ENCODE assay signal across 21 cellular contexts in genomic region chr5:134097221-134097620, GRCh38. TPM values are rescaled to one million over a fixed set of nuclear protein-coding genes. Genes with fewer than 3 reads are reported as not detected.
DNase-seq lines count a peak whose midpoint lies in the region; ATAC-seq, FAIRE-seq and TF ChIP-seq lines count a peak whose summit lies in the region.
"Had no signal": no experiment of that assay in that cellular context is flagged by ENCODE, and none has a peak within 500 bp of the region (broad histone marks: within the 10 kb centered on the region; RNA-seq: fewer than 3 reads in every experiment).

No MANE protein-coding gene starts in this region.

- TF ChIP-seq RAD21 in HepG2 (CRISPR knock-in tag; IDR thresholded peaks at IDR 0.05) = no peak

- peak in 1 of 7 experiments; percentile 13 for DNase-seq in CD8-positive, alpha-beta T cell
- DNase-seq in HepG2 (ENCODE audit: low spot score) = no peak
- DNase-seq in cortex of kidney (lab: John Stamatoyannopoulos, UW) = no peak
- DNase-seq in NCI-H1105 treated with DMSO at 0.1 percent for 48 hours (lab: John Stamatoyannopoulos, UW) = no peak
- DNase-seq: activated CD4-positive, CD25-positive, alpha-beta regulatory T cell; activated CD8-positive, alpha-beta memory T cell treated with anti-CD3 and anti-CD28 coated beads, Interleukin-2, amount 50 U/mL, for 48 hours; adrenal gland; effector CD8-positive, alpha-beta T cell; left ventricle myocardium inferior; mucosa of descending colon; MV-4-11; NCI-H187 treated with DMSO at 0.1 percent for 48 hours; NCI-H446 treated with DMSO at 0.1 percent for 48 hours; nucleus accumbens; SHP77; stimulated activated CD4-positive, alpha-beta T cell treated with anti-CD3 and anti-CD28 coated beads, Interleukin-2, amount 100 ng/mL, for 24 hours had no signal

- H3K4me1 Mint-ChIP-seq in CD8-positive, alpha-beta T cell (ENCODE audit: low read depth) = peaks cover 84% of the 10 kb centered on the region
- peaks cover 85% of the 10 kb centered on the region for H3K4me1 Mint-ChIP-seq in activated naive CD8-positive, alpha-beta T cell (ENCODE audit: low read depth)

- TF ChIP-seq CTCF in CD8-positive, alpha-beta T cell (IDR thresholded peaks at IDR 0.05) = no peak
- no peak for TF ChIP-seq CTCF in HepG2 (CRISPR knock-in tag; IDR thresholded peaks at IDR 0.05)

- H3K27ac ChIP-seq in BLaER1 (no peak overlapping the region), HepG2 (ENCODE audit: extremely low read length, insufficient read depth, low read length) (peak overlapping the region; percentile 55)
- peak overlapping the region; percentile 40 for H3K27ac ChIP-seq in CD8-positive, alpha-beta T cell (ENCODE audit: low read depth, low read length)
- H3K27ac ChIP-seq: adrenal gland, left ventricle myocardium inferior had no signal

- TF ChIP-seq EP300 in HepG2 (IDR thresholded peaks at IDR 0.05; ENCODE audit: low read depth in 2 of 2, low read length in 2 of 2) (no peak), HepG2 (CRISPR knock-in tag; IDR thresholded peaks at IDR 0.05; ENCODE audit: borderline replicate concordance) (no peak)

- H3K36me3 ChIP-seq in BLaER1 = no peaks in the 10 kb centered on the region
- no peaks in the 10 kb centered on the region for H3K36me3 ChIP-seq in CD8-positive, alpha-beta T cell (ENCODE audit: insufficient read depth, low read length)
- H3K36me3 ChIP-seq in HepG2 (replicated peaks in 1 of 2; ENCODE audit: control insufficient read depth in 1 of 2, insufficient read depth in 2 of 2, low read length in 2 of 2) = no peaks in the 10 kb centered on the region
- H3K36me3 ChIP-seq: adrenal gland, left ventricle myocardium inferior had no signal

- CTCF ChIA-PET in CD8-positive, alpha-beta T cell (lab: Charles Lee) = interaction anchor here (1.8 kb wide), 1 partner anchor 15 kb away, joined by 5 read pairs; no protein-coding TSS in a partner anchor
- CTCF ChIA-PET in HepG2 (lab: Yijun Ruan, JAX; ENCODE audit: low intra/inter-chr PET ratio, low total read pairs) = no interaction called here

- intact Hi-C loops in CD8-positive, alpha-beta T cell (cut with DNase I, micrococcal nuclease) = no loop called here
- intact Hi-C loops in HepG2 (cut with micrococcal nuclease; ENCODE audit: unreplicated experiment) = no loop called here

- H3K9me3 ChIP-seq in BLaER1 = no peaks in the 10 kb centered on the region
- H3K9me3 ChIP-seq in CD8-positive, alpha-beta T cell (ENCODE audit: low read length) = no peaks in the 10 kb centered on the region
- no peaks in the 10 kb centered on the region for H3K9me3 ChIP-seq in HepG2 (ENCODE audit: low read length)
- H3K9me3 ChIP-seq: adrenal gland, left ventricle myocardium inferior, mucosa of descending colon had no signal

- H3K4me2 ChIP-seq in BLaER1 (peak overlapping the region; percentile 83), HepG2 (ENCODE audit: low read depth, low read length) (no peak overlapping the region)

- BruUV-seq in HepG2 (replicated peaks; lab: Mats Ljungman, UMichigan) = no TSS peak

- FAIRE-seq in HepG2 (lab: Jason Lieb, UNC) = no peak
- FAIRE-seq: H54, urothelium cell line had no signal

- WGBS in HepG2 (ENCODE audit: low lambda C conversion rate) = 66% methylated on average over 3 of the region's 3 CpGs

- POLR2A ChIA-PET in CD8-positive, alpha-beta T cell (lab: Charles Lee) = interaction anchor here (0.6 kb wide), 1 partner anchor 23 kb away, joined by 3 read pairs; no protein-coding TSS in a partner anchor
- POLR2A ChIA-PET in HepG2 (lab: Yijun Ruan, JAX) = interaction anchor here (1.5 to 5.0 kb wide), 7 partner anchors 14 to 79 kb away, joined by 4 to 70 read pairs (median 28); no protein-coding TSS in a partner anchor

- H3K27me3 ChIP-seq in BLaER1 = no peaks in the 10 kb centered on the region
- H3K27me3 ChIP-seq in CD8-positive, alpha-beta T cell (ENCODE audit: insufficient read depth, low read length) = no peaks in the 10 kb centered on the region
- no peaks in the 10 kb centered on the region for H3K27me3 ChIP-seq in HepG2 (ENCODE audit: control insufficient read depth in 1 of 2, insufficient read depth in 2 of 2, low read length in 2 of 2)
- H3K27me3 ChIP-seq: adrenal gland had no signal

- H3K4me3 Mint-ChIP-seq in CD8-positive, alpha-beta T cell = peak overlapping the region; percentile 69
- H3K4me3 Mint-ChIP-seq in activated naive CD8-positive, alpha-beta T cell = peak overlapping the region; percentile 83

- H2AFZ ChIP-seq in HepG2 (ENCODE audit: low read length) = no peak overlapping the region

- no peak for ATAC-seq in CD8-positive, alpha-beta T cell
- ATAC-seq in HepG2 = no peak
- no peak for ATAC-seq in GM21360 (IDR thresholded peaks at IDR 0.05; ENCODE audit: unreplicated experiment)
- ATAC-seq: mucosa of descending colon had no signal

- H4K20me1 ChIP-seq in BLaER1 (no peaks in the 10 kb centered on the region), HepG2 (ENCODE audit: insufficient read depth, low read length) (no peaks in the 10 kb centered on the region)

- no peak overlapping the region for H3K9ac ChIP-seq in BLaER1
- H3K9ac ChIP-seq in HepG2 (ENCODE audit: insufficient read depth, low read depth, low read length) = no peak overlapping the region

- no peaks in the 10 kb centered on the region for H3K9me3 Mint-ChIP-seq in CD8-positive, alpha-beta T cell
- no peaks in the 10 kb centered on the region for H3K9me3 Mint-ChIP-seq in activated naive CD8-positive, alpha-beta T cell (ENCODE audit: low read depth)

- in situ Hi-C loops in HepG2 (cut with HindIII; ENCODE audit: extremely low pct_ligation_motif_present, low pct_unique_long_range_greater_than_20kb) = loop anchor here (5.0 kb wide), 1 partner anchor 55 kb away; no protein-coding TSS in a partner anchor

- H3K36me3 Mint-ChIP-seq in CD8-positive, alpha-beta T cell = peaks cover 7% of the 10 kb centered on the region
- H3K36me3 Mint-ChIP-seq in activated naive CD8-positive, alpha-beta T cell = peaks cover 4% of the 10 kb centered on the region

- no peak for TF ChIP-seq POLR2A in HepG2 (IDR thresholded peaks at IDR 0.05; ENCODE audit: insufficient read depth in 1 of 2, low read depth in 2 of 2, low read length in 2 of 2)

- H3K4me1 ChIP-seq in BLaER1 (peaks cover 88% of the 10 kb centered on the region), HepG2 (ENCODE audit: insufficient read depth, low read length) (peaks cover 94% of the 10 kb centered on the region)
- H3K4me1 ChIP-seq in CD8-positive, alpha-beta T cell (ENCODE audit: insufficient read depth, low read length) = peaks cover 93% of the 10 kb centered on the region
- H3K4me1 ChIP-seq: adrenal gland had no signal

- no peaks in the 10 kb centered on the region for H3K27me3 Mint-ChIP-seq in CD8-positive, alpha-beta T cell (ENCODE audit: low read depth)
- H3K27me3 Mint-ChIP-seq in activated naive CD8-positive, alpha-beta T cell = no peaks in the 10 kb centered on the region

- peak overlapping the region; percentile 96 for H3K27ac Mint-ChIP-seq in CD8-positive, alpha-beta T cell
- peak overlapping the region; percentile 98 for H3K27ac Mint-ChIP-seq in activated naive CD8-positive, alpha-beta T cell

- H3K4me3 ChIP-seq in BLaER1 (no peak overlapping the region), HepG2 (replicated peaks in 1 of 3; ENCODE audit: insufficient read depth in 1 of 3, low read depth in 2 of 3, low read length in 3 of 3) (no peak overlapping the region)
- H3K4me3 ChIP-seq in CD8-positive, alpha-beta T cell (ENCODE audit: low read depth, low read length) = peak overlapping the region; percentile 5
- H3K4me3 ChIP-seq: adrenal gland, left ventricle myocardium inferior, mucosa of descending colon had no signal

- no peaks in the 10 kb centered on the region for H3K79me2 ChIP-seq in HepG2 (ENCODE audit: insufficient read depth, low read length)

TF ChIP-seq in HepG2, 621 proteins besides CTCF, POLR2A, EP300 and RAD21:
- TF ChIP-seq GTF3A (CRISPR knock-in tag; conservative IDR thresholded peaks at IDR 0.05) (no peak), PHF8 (CRISPR knock-in tag; IDR thresholded peaks at IDR 0.05) (no peak), ISL2 (CRISPR knock-in tag; IDR thresholded peaks at IDR 0.05) (no peak), SMARCC2 (IDR thresholded peaks at IDR 0.05) (no peak)

RNA-seq across cellular contexts. Expression of gene TCF7, which starts 17.3 kb away (rescaled TPM):
- total RNA-seq in CD8-positive, alpha-beta T cell = 100 to 1,000 TPM; 517 to 538 TPM
- 6.8 and 7.9 TPM in 2 replicates for total RNA-seq in HepG2 (2016; rRNA removed; fragmentation: Illumina TruSeq; extraction: Trizol)
- 5.3 and 5.4 TPM in 2 replicates for total RNA-seq in HepG2 (2016; cell fraction: cytosol; rRNA removed; fragmentation: Illumina TruSeq; extraction: Trizol; ENCODE audit: low read depth)
- total RNA-seq in HepG2 (2016; cell fraction: insoluble cytoplasmic fraction; rRNA removed; fragmentation: Illumina TruSeq; extraction: Trizol) = 7.1 and 8.8 TPM in 2 replicates
- 15.7 and 15.8 TPM in 2 replicates for total RNA-seq in HepG2 (2016; cell fraction: membrane; rRNA removed; fragmentation: Illumina TruSeq; extraction: Trizol)
- total RNA-seq in HepG2 (2016; cell fraction: nucleus; rRNA removed; fragmentation: Illumina TruSeq; extraction: Trizol) = 10.0 and 10.9 TPM in 2 replicates
- 6.3 and 9.0 TPM in 2 replicates for polyA plus RNA-seq in HepG2 (2011; rRNA removed)
- 4.8 and 5.8 TPM in 2 replicates for polyA plus RNA-seq in HepG2 (2011; cell fraction: cytosol; rRNA removed)
- 7.5 and 7.7 TPM in 2 replicates for polyA plus RNA-seq in HepG2 (2011; cell fraction: nucleus; rRNA removed)
- 8.6 and 11.4 TPM in 2 replicates for polyA plus RNA-seq in HepG2 (2012)
- polyA plus RNA-seq in HepG2 (2016; cell fraction: cytosol; fragmentation: Illumina TruSeq; extraction: Trizol; ENCODE audit: low read depth) = 21.6 and 22.8 TPM in 2 replicates
- 21.8 and 29.7 TPM in 2 replicates for polyA plus RNA-seq in HepG2 (2016; cell fraction: insoluble cytoplasmic fraction; fragmentation: Illumina TruSeq; extraction: Trizol; ENCODE audit: low read depth)
- polyA plus RNA-seq in HepG2 (2016; cell fraction: membrane; fragmentation: Illumina TruSeq; extraction: Trizol; ENCODE audit: low read depth) = 44.0 and 50.2 TPM in 2 replicates
- 25.7 and 28.7 TPM in 2 replicates for polyA plus RNA-seq in HepG2 (2016; cell fraction: nucleus; fragmentation: Illumina TruSeq; extraction: Trizol; ENCODE audit: insufficient read depth, low read depth)
- 0.19 and 20.5 TPM in 2 replicates for polyA minus RNA-seq in HepG2 (2011; rRNA and poly(A)+ RNA removed; ENCODE audit: low replicate concordance)
- 3.3 and 5.4 TPM in 2 replicates for polyA minus RNA-seq in HepG2 (2011; cell fraction: cytosol; rRNA and poly(A)+ RNA removed)
- polyA minus RNA-seq in HepG2 (2011; cell fraction: nucleus; rRNA and poly(A)+ RNA removed) = 15.2 and 18.2 TPM in 2 replicates

Comparison
In these comparisons a context has a peak if more than half of its experiments do, and no peak if none do; other contexts are left out.
1. RNA of gene TCF7, which starts 17.3 kb away (total RNA-seq): 517 to 538 TPM in CD8-positive, alpha-beta T cell; 5.3 to 15.8 TPM in HepG2; every median in the first group is over 10 times any median in the second.